Comparison of ENCODE assay signal across 21 cellular contexts in genomic region chr17:2962729-2963128, GRCh38.
A peak's percentile ranks its signal among the peaks of the same experiment; 100 is the strongest.
DNase-seq lines count a peak whose midpoint lies in the region; ATAC-seq and TF ChIP-seq lines count a peak whose summit lies in the region.
"Had no signal": no experiment of that assay in that cellular context is flagged by ENCODE, and none has a peak within 500 bp of the region (broad histone marks: within the 10 kb centered on the region; RNA-seq: fewer than 3 reads in every experiment).

No MANE protein-coding gene starts in this region.

- no peaks in the 10 kb centered on the region for H3K27me3 Mint-ChIP-seq in activated naive CD8-positive, alpha-beta T cell treated with anti-CD3 and anti-CD28 coated beads, Interleukin-2, amount 50 U/mL, for 24 hours
- H3K27me3 Mint-ChIP-seq in activated naive CD8-positive, alpha-beta T cell treated with anti-CD3 and anti-CD28 coated beads for 36 hours = no peaks in the 10 kb centered on the region
- H3K27me3 Mint-ChIP-seq in WTC11 (ENCODE audit: low read depth) (no peaks in the 10 kb centered on the region), osteocyte (ENCODE audit: unreplicated experiment) (no peaks in the 10 kb centered on the region)

- no peaks in the 10 kb centered on the region for H3K27me3 ChIP-seq in tibial nerve
- H3K27me3 ChIP-seq: Peyer's patch had no signal

- H3K9me3 Mint-ChIP-seq in activated naive CD8-positive, alpha-beta T cell treated with anti-CD3 and anti-CD28 coated beads, Interleukin-2, amount 50 U/mL, for 24 hours = no peaks in the 10 kb centered on the region
- H3K9me3 Mint-ChIP-seq in activated naive CD8-positive, alpha-beta T cell treated with anti-CD3 and anti-CD28 coated beads for 36 hours = no peaks in the 10 kb centered on the region
- no peaks in the 10 kb centered on the region for H3K9me3 Mint-ChIP-seq in WTC11
- H3K9me3 Mint-ChIP-seq in osteocyte (ENCODE audit: unreplicated experiment) = no peaks in the 10 kb centered on the region

- no peaks in the 10 kb centered on the region for H3K4me1 Mint-ChIP-seq in activated naive CD8-positive, alpha-beta T cell treated with anti-CD3 and anti-CD28 coated beads, Interleukin-2, amount 50 U/mL, for 24 hours
- no peaks in the 10 kb centered on the region for H3K4me1 Mint-ChIP-seq in activated naive CD8-positive, alpha-beta T cell treated with anti-CD3 and anti-CD28 coated beads for 36 hours
- H3K4me1 Mint-ChIP-seq in WTC11 (peaks cover 21% of the 10 kb centered on the region), osteocyte (ENCODE audit: unreplicated experiment) (peaks cover 58% of the 10 kb centered on the region)

- H3K36me3 ChIP-seq in tibial nerve = peaks cover 0 to 7% (median 0%) of the 10 kb centered on the region in 3 donors
- H3K36me3 ChIP-seq: Peyer's patch had no signal

- no peak for TF ChIP-seq CTCF in WTC11 (IDR thresholded peaks at IDR 0.05)
- no peak for TF ChIP-seq CTCF in osteocyte (IDR thresholded peaks at IDR 0.05)
- TF ChIP-seq CTCF in tibial nerve (IDR thresholded peaks at IDR 0.05) = no peak
- TF ChIP-seq CTCF in GM10266 (IDR thresholded peaks at IDR 0.05; ENCODE audit: control insufficient read depth, insufficient read depth, low read depth, missing control alignments) = no peak
- TF ChIP-seq CTCF in coronary artery (IDR thresholded peaks at IDR 0.05) = no peak

- H3K36me3 Mint-ChIP-seq in activated naive CD8-positive, alpha-beta T cell treated with anti-CD3 and anti-CD28 coated beads, Interleukin-2, amount 50 U/mL, for 24 hours (ENCODE audit: low read depth) = no peaks in the 10 kb centered on the region
- peaks cover 2% of the 10 kb centered on the region for H3K36me3 Mint-ChIP-seq in activated naive CD8-positive, alpha-beta T cell treated with anti-CD3 and anti-CD28 coated beads for 36 hours
- H3K36me3 Mint-ChIP-seq in WTC11 = peaks cover 24% of the 10 kb centered on the region
- peaks cover under 1% of the 10 kb centered on the region for H3K36me3 Mint-ChIP-seq in osteocyte (ENCODE audit: unreplicated experiment)

- no peak for TF ChIP-seq POLR2A in tibial nerve (IDR thresholded peaks at IDR 0.05)

- no peak for DNase-seq in activated naive CD8-positive, alpha-beta T cell treated with anti-CD3 and anti-CD28 coated beads, Interleukin-2, amount 50 U/mL, for 24 hours
- no peak for DNase-seq in activated naive CD8-positive, alpha-beta T cell treated with anti-CD3 and anti-CD28 coated beads for 36 hours
- DNase-seq in WTC11 (ENCODE audit: low spot score) (no peak), osteocyte (ENCODE audit: extremely low spot score, unreplicated experiment) (peak; percentile 79), tibial nerve (ENCODE audit: low spot score in 2 of 2) (no peak), NCI-H2196 treated with DMSO at 0.1 percent for 48 hours (lab: John Stamatoyannopoulos, UW; ENCODE audit: unreplicated experiment) (no peak), GM10266 (ENCODE audit: extremely low spot score) (no peak), coronary artery (ENCODE audit: low spot score) (no peak)
- DNase-seq: C1 segment of cervical spinal cord; DMS79; MM.1S; NCI-H1092 treated with DMSO at 0.1 percent for 48 hours; NCI-H146; NCI-H2081; NCI-H2171 treated with DMSO at 0.1 percent for 48 hours; NCI-H446 treated with DMSO at 0.1 percent for 48 hours; NCI-H748 treated with DMSO at 0.1 percent for 48 hours; NK-92 treated with Interleukin-12 subunit alpha and Interleukin-12 subunit beta, amount 100 ng/mL, for 24 hours; Peyer's patch had no signal

- CTCF ChIA-PET in WTC11 (lab: Charles Lee) = interaction anchor here (1.2 kb wide), 1 partner anchor 114 kb away, joined by 5 read pairs; no protein-coding TSS in a partner anchor

- ATAC-seq in activated naive CD8-positive, alpha-beta T cell treated with anti-CD3 and anti-CD28 coated beads, Interleukin-2, amount 50 U/mL, for 24 hours = peak; percentile 15
- no peak for ATAC-seq in WTC11
- ATAC-seq: Right ventricle myocardium inferior had no signal

- WGBS in tibial nerve, 2 donors = 83 to 91% methylated on average over 6 to 13 of the region's 14 CpGs

- peaks cover 0 to 29% (median 16%) of the 10 kb centered on the region in 4 donors for H3K4me1 ChIP-seq in tibial nerve

- H3K4me3 ChIP-seq in tibial nerve = no peak overlapping the region
- H3K4me3 ChIP-seq in coronary artery = no peak overlapping the region
- H3K4me3 ChIP-seq: Peyer's patch had no signal

- no peak overlapping the region for H3K4me3 Mint-ChIP-seq in activated naive CD8-positive, alpha-beta T cell treated with anti-CD3 and anti-CD28 coated beads, Interleukin-2, amount 50 U/mL, for 24 hours
- H3K4me3 Mint-ChIP-seq in activated naive CD8-positive, alpha-beta T cell treated with anti-CD3 and anti-CD28 coated beads for 36 hours = no peak overlapping the region
- H3K4me3 Mint-ChIP-seq in WTC11 (no peak overlapping the region), osteocyte (ENCODE audit: unreplicated experiment) (no peak overlapping the region)

- POLR2A ChIA-PET in WTC11 (lab: Charles Lee) = no interaction called here

- no peaks in the 10 kb centered on the region for H3K9me3 ChIP-seq in tibial nerve
- H3K9me3 ChIP-seq: Peyer's patch had no signal

- TF ChIP-seq EP300 in tibial nerve (IDR thresholded peaks at IDR 0.05) = no peak

- no peak overlapping the region for H3K27ac Mint-ChIP-seq in activated naive CD8-positive, alpha-beta T cell treated with anti-CD3 and anti-CD28 coated beads, Interleukin-2, amount 50 U/mL, for 24 hours
- H3K27ac Mint-ChIP-seq in activated naive CD8-positive, alpha-beta T cell treated with anti-CD3 and anti-CD28 coated beads for 36 hours = no peak overlapping the region
- H3K27ac Mint-ChIP-seq in WTC11 (0 out of 2 replicates have a peak overlapping the region, but pooled peaks have one; percentile 45), osteocyte (ENCODE audit: unreplicated experiment) (no peak overlapping the region)

- H3K27ac ChIP-seq in tibial nerve (no peak overlapping the region), coronary artery (no peak overlapping the region)
- H3K27ac ChIP-seq: HL-60, Peyer's patch had no signal

TF ChIP-seq in WTC11, 78 proteins besides CTCF, POLR2A, EP300 and RAD21 (continues in another document):
- TF ChIP-seq PREB (CRISPR knock-in tag; IDR thresholded peaks at IDR 0.05; ENCODE audit: borderline replicate concordance) = no peak
- TF ChIP-seq ZSCAN18 (CRISPR knock-in tag; IDR thresholded peaks at IDR 0.05) = no peak
- no peak for TF ChIP-seq GTF2I (CRISPR knock-in tag; conservative IDR thresholded peaks at IDR 0.05)
- TF ChIP-seq ZNF219 (CRISPR knock-in tag; IDR thresholded peaks at IDR 0.05; ENCODE audit: borderline replicate concordance) = no peak
- TF ChIP-seq MXD4 (CRISPR knock-in tag; IDR thresholded peaks at IDR 0.05; ENCODE audit: borderline replicate concordance) = no peak
- TF ChIP-seq ZNF416 (CRISPR knock-in tag; IDR thresholded peaks at IDR 0.05) = no peak
- TF ChIP-seq ZBTB43 (CRISPR knock-in tag; IDR thresholded peaks at IDR 0.05) = no peak
- no peak for TF ChIP-seq JUN (CRISPR knock-in tag; IDR thresholded peaks at IDR 0.05)
- TF ChIP-seq ERG (CRISPR knock-in tag; IDR thresholded peaks at IDR 0.05) = no peak
- no peak for TF ChIP-seq MAX (CRISPR knock-in tag; IDR thresholded peaks at IDR 0.05)
- TF ChIP-seq ZNF671 (CRISPR knock-in tag; IDR thresholded peaks at IDR 0.05) = no peak
